ENCODE assay signal across 8 cellular contexts in the genomic region with DNA sequence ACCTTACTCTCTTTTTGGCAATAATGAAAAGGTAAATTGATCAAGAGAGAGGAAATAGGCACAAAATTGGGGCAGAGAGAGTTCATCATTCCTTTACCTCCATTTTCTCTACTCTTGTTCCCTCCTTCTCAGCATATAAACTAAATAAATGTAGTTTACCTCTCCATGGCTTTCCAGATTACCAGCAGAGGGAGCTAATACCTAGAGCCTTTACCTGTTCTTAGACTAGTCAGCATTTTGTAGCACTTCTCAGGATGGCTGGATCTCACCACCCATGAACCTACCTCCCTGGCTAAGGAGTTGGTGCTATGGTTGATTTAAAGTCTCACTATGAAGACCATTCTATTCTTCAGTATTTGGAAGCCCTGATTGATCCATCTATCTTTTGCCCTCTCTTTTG. TPM values are rescaled to one million over a fixed set of nuclear protein-coding genes. Genes with fewer than 3 reads are reported as not detected.
DNase-seq lines count a peak whose midpoint lies in the region; ATAC-seq and TF ChIP-seq lines count a peak whose summit lies in the region.

No MANE protein-coding gene starts in this region.

- no peak overlapping the region for H3K4me3 Mint-ChIP-seq in Caco-2 (ENCODE audit: unreplicated experiment)

- H3K36me3 ChIP-seq in Caco-2 (ENCODE audit: control insufficient read depth, insufficient read depth, low read length): no peaks in the 10 kb centered on the region
- H3K36me3 ChIP-seq in body of pancreas (replicated peaks in 1 of 2; ENCODE audit: insufficient read depth in 1 of 2, low read depth in 2 of 2): no peaks in the 10 kb centered on the region

- no peaks in the 10 kb centered on the region for H3K9me3 ChIP-seq in Caco-2
- no peaks in the 10 kb centered on the region for H3K9me3 ChIP-seq in body of pancreas

- no TSS peak for BruUV-seq in Caco-2 (replicated peaks; lab: Mats Ljungman, UMichigan)

- intact Hi-C loops in Caco-2 (cut with micrococcal nuclease; ENCODE audit: unreplicated experiment) (loop anchor here (2.0 to 5.0 kb wide), 2 partner anchors 243 to 283 kb away; no protein-coding TSS in a partner anchor), body of pancreas (cut with DNase I) (no loop called here)

- H3K4me3 ChIP-seq in Caco-2 (ENCODE audit: low read depth, low read length) (no peak overlapping the region), body of pancreas (no peak overlapping the region)

- POLR2A ChIA-PET in Caco-2 (lab: Charles Lee): no interaction called here

- TF ChIP-seq CTCF in Caco-2 (IDR thresholded peaks at IDR 0.05; ENCODE audit: insufficient read depth in 1 of 2, low read depth in 1 of 2, low read length in 1 of 2, severe bottlenecking in 1 of 2, unreplicated experiment in 1 of 2) (peak; percentile 41 to 52), body of pancreas (IDR thresholded peaks at IDR 0.05) (peak; percentile 33 to 69 (median 58))

- H3K27me3 ChIP-seq in Caco-2 (replicated peaks; ENCODE audit: control insufficient read depth, insufficient read depth, low read length) (no peaks in the 10 kb centered on the region), body of pancreas (no peaks in the 10 kb centered on the region)

- ATAC-seq in GM19351 (IDR thresholded peaks at IDR 0.05; ENCODE audit: unreplicated experiment): peak; percentile 48
- ATAC-seq in body of pancreas: no peak
- ATAC-seq in HG03460 (IDR thresholded peaks at IDR 0.05; ENCODE audit: unreplicated experiment): no peak

- CTCF ChIA-PET in Caco-2 (lab: Charles Lee): interaction anchor here (0.6 to 1.0 kb wide), 3 partner anchors 14 to 28 kb away, joined by 3 to 5 read pairs (median 3); a partner anchor contains a TSS

- H3K27me3 Mint-ChIP-seq in Caco-2 (ENCODE audit: insufficient read depth, unreplicated experiment): no peaks in the 10 kb centered on the region

- peak in 1 of 2 experiments; percentile 39 for DNase-seq in Caco-2
- peak; percentile 54 for DNase-seq in NCI-H2171 treated with DMSO at 0.1 percent for 48 hours (lab: John Stamatoyannopoulos, UW)
- DNase-seq in body of pancreas: peak in 2 of 4 donors; percentile 24 to 36
- DNase-seq in medulla oblongata (ENCODE audit: extremely low spot score): peak; percentile 27
- DNase-seq in kidney glomerular epithelial cell (lab: John Stamatoyannopoulos, UW): no peak
- no peak for DNase-seq in HuH-7 (ENCODE audit: low spot score)

- H3K27ac Mint-ChIP-seq in Caco-2 (ENCODE audit: unreplicated experiment): no peak overlapping the region

- no peak for TF ChIP-seq POLR2A in body of pancreas (IDR thresholded peaks at IDR 0.05)

- H3K27ac ChIP-seq in body of pancreas: no peak overlapping the region

- H3K4me1 ChIP-seq in Caco-2 (peaks cover 24% of the 10 kb centered on the region), body of pancreas (no peaks in the 10 kb centered on the region)

- peaks cover 30% of the 10 kb centered on the region for H3K36me3 Mint-ChIP-seq in Caco-2 (ENCODE audit: insufficient read depth, unreplicated experiment)

- no peaks in the 10 kb centered on the region for H3K9me3 Mint-ChIP-seq in Caco-2 (ENCODE audit: unreplicated experiment)

- peaks cover 17% of the 10 kb centered on the region for H3K4me1 Mint-ChIP-seq in Caco-2 (ENCODE audit: low read depth, unreplicated experiment)

RNA-seq across cellular contexts. Expression of a gene that starts 15.7 kb away (rescaled TPM):
- total RNA-seq in Caco-2 (2022) (33.9 and 34.0 TPM in 2 replicates), body of pancreas (10 to 100 TPM; 27.5 to 36.6 TPM)

RNA-seq across cellular contexts. Expression of a gene that starts 15.8 kb away (rescaled TPM):
- total RNA-seq in Caco-2 (2022) (19.3 and 19.4 TPM in 2 replicates), body of pancreas (10 to 100 TPM; 14.5 to 28.5 TPM)

Comparison
In these comparisons a context has a peak if more than half of its experiments do, and no peak if none do; other contexts are left out.
1. DNase-seq: peak in NCI-H2171 treated with DMSO at 0.1 percent for 48 hours (single experiment) and medulla oblongata (single experiment); none in kidney glomerular epithelial cell (single experiment) and HuH-7 (single experiment).